Comparison of ENCODE assay signal across 1 cellular context in genomic region chr2:238426568-238427434, GRCh38.
TF ChIP-seq lines count a peak whose summit lies in the region.

TSS of gene ASB1 (plus strand) at chr2:238426927. CDS start at chr2:238427071, 144 bp downstream.

TF ChIP-seq in HepG2, 621 proteins besides CTCF, POLR2A, EP300 and RAD21 (continued from another document and continues in another):
- TF ChIP-seq PAXIP1 (CRISPR knock-in tag; conservative IDR thresholded peaks at IDR 0.05) (peak; percentile 59; the same call in 1 of the 2 replicates), ARID3A (IDR thresholded peaks at IDR 0.05; ENCODE audit: low read depth, low read length) (peak; percentile 17; the same call in 1 of the 2 replicates), CBX1 (IDR thresholded peaks at IDR 0.05; ENCODE audit: low read depth) (peak; percentile 35), ZNF33B (CRISPR knock-in tag; IDR thresholded peaks at IDR 0.05) (peak; percentile 64; the same call in 1 of the 2 replicates), TGIF2 (CRISPR knock-in tag; IDR thresholded peaks at IDR 0.05) (no peak; the same call in 1 of the 2 replicates), ZFP1 (CRISPR knock-in tag; IDR thresholded peaks at IDR 0.05) (no peak), ZNF503 (CRISPR knock-in tag; IDR thresholded peaks at IDR 0.05) (peak; percentile 34; the same call in 1 of the 2 replicates), ZFP36L2 (CRISPR knock-in tag; IDR thresholded peaks at IDR 0.05) (0 out of 2 replicates have a peak, but pooled peaks have one; percentile 17), ZNF10 (CRISPR knock-in tag; IDR thresholded peaks at IDR 0.05; ENCODE audit: borderline replicate concordance, low read depth) (no peak), ZNF44 (CRISPR knock-in tag; IDR thresholded peaks at IDR 0.05) (no peak), PAF1 (CRISPR knock-in tag; IDR thresholded peaks at IDR 0.05) (no peak), PBX3 (CRISPR knock-in tag; IDR thresholded peaks at IDR 0.05; ENCODE audit: borderline replicate concordance) (no peak; the same call in 1 of the 2 replicates), MAF1 (CRISPR knock-in tag; IDR thresholded peaks at IDR 0.05; ENCODE audit: borderline replicate concordance) (0 out of 2 replicates have a peak, but pooled peaks have one; percentile 77), ZNF546 (CRISPR knock-in tag; conservative IDR thresholded peaks at IDR 0.05) (peak; percentile 88), ZBTB3 (CRISPR knock-in tag; IDR thresholded peaks at IDR 0.05; ENCODE audit: borderline replicate concordance, low read depth) (no peak; the same call in 1 of the 2 replicates), ZNF143 (CRISPR knock-in tag; IDR thresholded peaks at IDR 0.05) (peak; percentile 20; the same call in 1 of the 2 replicates), ZNF879 (CRISPR knock-in tag; IDR thresholded peaks at IDR 0.05) (no peak), BRCA1 (CRISPR knock-in tag; IDR thresholded peaks at IDR 0.05) (no peak; the same call in 1 of the 2 replicates), ZNF275 (CRISPR knock-in tag; IDR thresholded peaks at IDR 0.05; ENCODE audit: borderline replicate concordance) (peak; percentile 94), GMEB2 (CRISPR knock-in tag; IDR thresholded peaks at IDR 0.05; ENCODE audit: low read depth) (peak; percentile 80), MLLT10 (CRISPR knock-in tag; IDR thresholded peaks at IDR 0.05) (no peak), ZNF841 (CRISPR knock-in tag; IDR thresholded peaks at IDR 0.05; ENCODE audit: borderline replicate concordance) (0 out of 2 replicates have a peak, but pooled peaks have one; percentile 70), PRDM4 (CRISPR knock-in tag; IDR thresholded peaks at IDR 0.05; ENCODE audit: borderline replicate concordance) (no peak), ATRX (CRISPR knock-in tag; IDR thresholded peaks at IDR 0.05; ENCODE audit: borderline replicate concordance) (no peak), ARID5B (CRISPR knock-in tag; IDR thresholded peaks at IDR 0.05) (peak; percentile 38; the same call in 1 of the 2 replicates), GLI4 (CRISPR knock-in tag; IDR thresholded peaks at IDR 0.05; ENCODE audit: borderline replicate concordance) (no peak; the same call in 1 of the 2 replicates), IRF2 (CRISPR knock-in tag; IDR thresholded peaks at IDR 0.05) (peak; percentile 71; the same call in 1 of the 2 replicates), ONECUT2 (CRISPR knock-in tag; IDR thresholded peaks at IDR 0.05) (no peak), ZNF549 (CRISPR knock-in tag; IDR thresholded peaks at IDR 0.05) (no peak), ZNF782 (CRISPR knock-in tag; IDR thresholded peaks at IDR 0.05; ENCODE audit: borderline replicate concordance) (no peak), MED8 (CRISPR knock-in tag; IDR thresholded peaks at IDR 0.05; ENCODE audit: insufficient replicate concordance) (peak; percentile 50), ZNF713 (CRISPR knock-in tag; IDR thresholded peaks at IDR 0.05) (no peak; the same call in 1 of the 2 replicates), ZNF687 (CRISPR knock-in tag; IDR thresholded peaks at IDR 0.05) (peak; percentile 94), PHB2 (IDR thresholded peaks at IDR 0.05; ENCODE audit: partially characterized antibody) (no peak), SKI (IDR thresholded peaks at IDR 0.05; ENCODE audit: partially characterized antibody) (peak; percentile 67), ZNF709 (CRISPR knock-in tag; IDR thresholded peaks at IDR 0.05) (peak; percentile 77; the same call in 1 of the 2 replicates)
